In genomic region chr1:191641420-191642215, GRCh38 we compare ENCODE assay signal across 16 cellular contexts.
DNase-seq lines count a peak whose midpoint lies in the region; ATAC-seq and TF ChIP-seq lines count a peak whose summit lies in the region.
"Had no signal": no experiment of that assay in that cellular context is flagged by ENCODE, and none has a peak within 500 bp of the region (broad histone marks: within the 10 kb centered on the region; RNA-seq: fewer than 3 reads in every experiment).

No MANE protein-coding gene starts in this region.

- ATAC-seq in GM21717 (IDR thresholded peaks at IDR 0.05; ENCODE audit: unreplicated experiment) = no peak
- ATAC-seq: T-cell had no signal

- H3K27me3 ChIP-seq in AG04450 (ENCODE audit: control insufficient read depth, insufficient read depth, low read length) (no peaks in the 10 kb centered on the region), MG63 (no peaks in the 10 kb centered on the region), kidney epithelial cell (ENCODE audit: control insufficient read depth, insufficient read depth, low read length) (no peaks in the 10 kb centered on the region)
- H3K27me3 ChIP-seq: ascending aorta, upper lobe of left lung had no signal

- H3K9me3 ChIP-seq in AG04450 (ENCODE audit: control insufficient read depth, insufficient read depth, low read length) (no peaks in the 10 kb centered on the region), MG63 (no peaks in the 10 kb centered on the region)
- H3K9me3 ChIP-seq: ascending aorta, upper lobe of left lung had no signal

- H3K27ac ChIP-seq in AG04450 (ENCODE audit: low read depth, low read length) = no peak overlapping the region
- H3K27ac ChIP-seq: ascending aorta, upper lobe of left lung had no signal

- CTCF ChIA-PET in AG04450 (lab: Charles Lee) = interaction anchor here (1.2 kb wide), 1 partner anchor 16 kb away, joined by 3 read pairs; no protein-coding TSS in a partner anchor

- TF ChIP-seq CTCF in AG04450 (IDR thresholded peaks at IDR 0.05; ENCODE audit: low read depth, low read length) (no peak), astrocyte of the spinal cord (IDR thresholded peaks at IDR 0.05; ENCODE audit: low read depth, low read length) (no peak), kidney epithelial cell (IDR thresholded peaks at IDR 0.05; ENCODE audit: insufficient read depth, low read length, poor library complexity, severe bottlenecking) (no peak)

- in situ Hi-C loops in astrocyte of the spinal cord (cut with HindIII; ENCODE audit: low sequenced_read_pairs) = no loop called here

- POLR2A ChIA-PET in AG04450 (lab: Yijun Ruan, JAX) = interaction anchor here (0.5 kb wide), 1 partner anchor 453 kb away, joined by 7 read pairs; no protein-coding TSS in a partner anchor

- H3K4me3 ChIP-seq in AG04450 (ENCODE audit: low read depth, low read length) (no peak overlapping the region), MG63 (no peak overlapping the region), astrocyte of the spinal cord (ENCODE audit: low read depth, low read length) (no peak overlapping the region), kidney epithelial cell (ENCODE audit: low read depth, low read length) (no peak overlapping the region)
- H3K4me3 ChIP-seq: ascending aorta, upper lobe of left lung had no signal

- H3K36me3 ChIP-seq in MG63 = no peaks in the 10 kb centered on the region
- H3K36me3 ChIP-seq in kidney epithelial cell (ENCODE audit: control insufficient read depth, insufficient read depth, low read length) = no peaks in the 10 kb centered on the region
- H3K36me3 ChIP-seq: ascending aorta, upper lobe of left lung had no signal

- DNase-seq in AG04450 (ENCODE audit: low read depth, low spot score) (peak; percentile 4), MG63 (peak; percentile 12), astrocyte of the spinal cord (ENCODE audit: low read depth, low spot score) (peak; percentile 67), kidney epithelial cell (ENCODE audit: low read depth) (peak; percentile 25), D341Med (ENCODE audit: low spot score) (no peak), AML-193 (lab: John Stamatoyannopoulos, UW) (no peak)
- DNase-seq in activated CD8-positive, alpha-beta memory T cell treated with anti-CD3 and anti-CD28 coated beads, Interleukin-2, amount 50 U/mL, for 4 hours = no peak
- DNase-seq: activated CD4-positive, alpha-beta T cell treated with anti-CD3 and anti-CD28 coated beads for 1 hour; activated T-cell treated with anti-CD3 and anti-CD28 coated beads, Interleukin-2, amount 50 U/mL, for 48 hours; DMS79; MM.1S; NCI-H2107; T-cell; upper lobe of left lung had no signal

Comparison
In these comparisons a context has a peak if more than half of its experiments do, and no peak if none do; other contexts are left out.
1. DNase-seq: peak in AG04450 (single experiment), MG63 (single experiment), astrocyte of the spinal cord (single experiment) and kidney epithelial cell (single experiment); none in activated CD8-positive, alpha-beta memory T cell treated with anti-CD3 and anti-CD28 coated beads, Interleukin-2, amount 50 U/mL, for 4 hours (single experiment), D341Med (single experiment) and AML-193 (0 of 2).